9 cellular contexts compared by ENCODE assay signal in genomic region chr1:153648000-153648643, GRCh38. TPM values are rescaled to one million over a fixed set of nuclear protein-coding genes. Genes with fewer than 3 reads are reported as not detected.
DNase-seq lines count a peak whose midpoint lies in the region; ATAC-seq lines count a peak whose summit lies in the region.
"Had no signal": no experiment of that assay in that cellular context is flagged by ENCODE, and none has a peak within 500 bp of the region (broad histone marks: within the 10 kb centered on the region; RNA-seq: fewer than 3 reads in every experiment).

No MANE protein-coding gene starts in this region.

- H3K4me3 ChIP-seq in CD4-positive, alpha-beta memory T cell (ENCODE audit: low read length in 2 of 2) = no peak overlapping the region
- H3K4me3 ChIP-seq: sigmoid colon had no signal

- no peaks in the 10 kb centered on the region for H3K27me3 Mint-ChIP-seq in CD4-positive, alpha-beta memory T cell
- H3K27me3 Mint-ChIP-seq in T-cell = no peaks in the 10 kb centered on the region

- no peaks in the 10 kb centered on the region for H3K27me3 ChIP-seq in CD4-positive, alpha-beta memory T cell (ENCODE audit: insufficient read depth, low read length)
- H3K27me3 ChIP-seq in layer of hippocampus (ENCODE audit: control insufficient read depth, insufficient read depth, low read length) = no peaks in the 10 kb centered on the region
- H3K27me3 ChIP-seq: sigmoid colon had no signal

- no peaks in the 10 kb centered on the region for H3K9me3 ChIP-seq in CD4-positive, alpha-beta memory T cell (ENCODE audit: control insufficient read depth in 1 of 2, low read length in 2 of 2)
- H3K9me3 ChIP-seq: sigmoid colon had no signal

- peaks cover 29% of the 10 kb centered on the region for H3K36me3 ChIP-seq in CD4-positive, alpha-beta memory T cell (ENCODE audit: insufficient read depth, low read length)

- intact Hi-C loops in CD4-positive, alpha-beta memory T cell (cut with micrococcal nuclease) = no loop called here

- H3K4me3 Mint-ChIP-seq in CD4-positive, alpha-beta memory T cell = no peak overlapping the region
- H3K4me3 Mint-ChIP-seq in T-cell = peak overlapping the region in 1 of 3 donors; percentile 68

- H3K27ac ChIP-seq in CD4-positive, alpha-beta memory T cell (ENCODE audit: low read depth, low read length) = no peak overlapping the region
- peak overlapping the region; percentile 13 for H3K27ac ChIP-seq in layer of hippocampus (ENCODE audit: low read depth, low read length)

- CTCF ChIA-PET in CD4-positive, alpha-beta memory T cell (lab: Charles Lee; ENCODE audit: partially characterized antibody) = interaction anchor here (1.0 to 1.7 kb wide), 3 partner anchors 13 to 138 kb away, joined by 3 to 6 read pairs (median 4); no protein-coding TSS in a partner anchor
- CTCF ChIA-PET in T-cell (lab: Charles Lee) = interaction anchor here in 1 of 2 donors (1.4 kb wide), 1 partner anchor 14 kb away, joined by 4 read pairs; the partner anchor contains the start of gene CHTOP

- DNase-seq in CD4-positive, alpha-beta memory T cell = no peak
- DNase-seq in T-cell (no peak), NCI-H2227 treated with DMSO at 0.1 percent for 48 hours (lab: John Stamatoyannopoulos, UW) (no peak)
- DNase-seq: NCI-H1092, sigmoid colon had no signal

- peaks cover 38% of the 10 kb centered on the region for H3K4me1 ChIP-seq in CD4-positive, alpha-beta memory T cell (ENCODE audit: insufficient read depth, low read length)

- ATAC-seq in T-cell (replicated peaks in 1 of 4) (no peak), GM19397 (IDR thresholded peaks at IDR 0.05; ENCODE audit: unreplicated experiment) (no peak), HG03045 (IDR thresholded peaks at IDR 0.05; ENCODE audit: unreplicated experiment) (no peak)
- ATAC-seq: left lobe of liver had no signal

- POLR2A ChIA-PET in CD4-positive, alpha-beta memory T cell (lab: Charles Lee; ENCODE audit: partially characterized antibody) = interaction anchor here (0.7 to 8.9 kb wide), 5 partner anchors 10 to 330 kb away, joined by 3 to 80 read pairs (median 13); partner anchors contain the start of genes CHTOP, INTS3, JTB and SNAPIN
- POLR2A ChIA-PET in T-cell (lab: Charles Lee) = interaction anchor here in 1 of 2 donors (0.6 to 1.0 kb wide), 2 partner anchors 14 to 77 kb away, joined by 3 to 4 read pairs; partner anchors contain the start of gene CHTOP

- H3K36me3 Mint-ChIP-seq in CD4-positive, alpha-beta memory T cell = peaks cover 26 to 44% of the 10 kb centered on the region in 2 donors
- peaks cover 37% of the 10 kb centered on the region for H3K36me3 Mint-ChIP-seq in T-cell

- peak overlapping the region in 5 of 7 donors; percentile 10 to 85 (median 66) for H3K27ac Mint-ChIP-seq in CD4-positive, alpha-beta memory T cell
- H3K27ac Mint-ChIP-seq in T-cell = peak overlapping the region; percentile 95 to 96

- peaks cover 36 to 62% (median 48%) of the 10 kb centered on the region in 4 donors for H3K4me1 Mint-ChIP-seq in CD4-positive, alpha-beta memory T cell
- H3K4me1 Mint-ChIP-seq in T-cell = peaks cover 60 to 70% (median 67%) of the 10 kb centered on the region in 3 donors

- no peaks in the 10 kb centered on the region for H3K9me3 Mint-ChIP-seq in CD4-positive, alpha-beta memory T cell
- no peaks in the 10 kb centered on the region for H3K9me3 Mint-ChIP-seq in T-cell

RNA-seq across cellular contexts. Expression of gene SNAPIN, which starts 10.4 kb away (rescaled TPM):
- 10 to 100 TPM; 26.4 to 28.2 TPM for total RNA-seq in CD4-positive, alpha-beta memory T cell
- 10 to 100 TPM; 74.4 to 85.6 TPM for polyA plus RNA-seq in CD4-positive, alpha-beta memory T cell
- 10 to 100 TPM; 16.1 to 29.8 (median 26.6) TPM for total RNA-seq in T-cell

RNA-seq across cellular contexts. Expression of gene CHTOP, which starts 14.3 kb away (rescaled TPM):
- total RNA-seq in CD4-positive, alpha-beta memory T cell = 100 to 1,000 TPM; 144 to 149 TPM
- 10 to 100 TPM; 42.2 to 75.5 TPM for polyA plus RNA-seq in CD4-positive, alpha-beta memory T cell
- 100 to 1,000 TPM in 3 of 5 donors, 10 to 100 TPM in 2; 76.7 to 131 (median 130) TPM for total RNA-seq in T-cell

RNA-seq across cellular contexts. Expression of gene S100A1, which starts 19.9 kb away (rescaled TPM):
- not detected for total RNA-seq in CD4-positive, alpha-beta memory T cell
- not detected for polyA plus RNA-seq in CD4-positive, alpha-beta memory T cell
- total RNA-seq in T-cell = not detected

RNA-seq across cellular contexts. Expression of gene S100A13, which starts 20.8 kb away (rescaled TPM):
- 1 to 10 TPM; 4.3 to 5.2 TPM for total RNA-seq in CD4-positive, alpha-beta memory T cell
- polyA plus RNA-seq in CD4-positive, alpha-beta memory T cell = under 1 TPM in 1 of 2 donors, not detected in 1; 0.56 TPM
- 1 to 10 TPM; 4.0 to 5.3 (median 4.2) TPM for total RNA-seq in T-cell

RNA-seq across cellular contexts. Expression of gene ILF2, which starts 22.7 kb away (rescaled TPM):
- 10 to 100 TPM; 82.3 to 87.8 TPM for total RNA-seq in CD4-positive, alpha-beta memory T cell
- 100 to 1,000 TPM; 136 to 200 TPM for polyA plus RNA-seq in CD4-positive, alpha-beta memory T cell
- 100 to 1,000 TPM in 2 of 5 donors, 10 to 100 TPM in 3; 86.6 to 137 (median 90.0) TPM for total RNA-seq in T-cell
